Comparison of ENCODE assay signal across 13 cellular contexts in the genomic region with DNA sequence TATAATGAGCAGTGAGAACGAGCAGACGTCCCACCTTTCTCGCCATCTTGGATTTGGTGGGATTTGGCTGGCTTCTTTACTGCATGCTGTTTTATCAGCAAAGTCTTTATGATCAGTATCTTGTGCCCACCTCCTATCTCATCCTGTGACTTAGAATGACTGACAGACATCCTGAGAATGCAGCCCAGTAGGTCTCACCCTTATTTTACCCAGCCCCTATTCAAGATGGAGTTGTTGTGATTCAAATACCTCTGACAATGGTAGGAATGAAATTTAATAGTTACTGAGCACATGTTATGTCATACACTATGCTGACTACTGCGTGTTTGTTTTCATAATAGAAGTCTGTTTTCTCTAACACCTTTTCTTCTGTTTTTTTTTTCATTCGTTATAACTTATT. TPM values are rescaled to one million over a fixed set of nuclear protein-coding genes. Genes with fewer than 3 reads are reported as not detected.
DNase-seq lines count a peak whose midpoint lies in the region; ATAC-seq, FAIRE-seq and TF ChIP-seq lines count a peak whose summit lies in the region.
"Had no signal": no experiment of that assay in that cellular context is flagged by ENCODE, and none has a peak within 500 bp of the region (broad histone marks: within the 10 kb centered on the region; RNA-seq: fewer than 3 reads in every experiment).

No MANE protein-coding gene starts in this region.

- 0 out of 2 replicates have a peak, but pooled peaks cover 6% of the 10 kb centered on the region for H4K20me1 ChIP-seq in SU-DHL-6 (ENCODE audit: low read depth, low read length)

- no peak overlapping the region for H3K18ac ChIP-seq in mesendoderm (ENCODE audit: low read length)

- H3K9me3 Mint-ChIP-seq in Caco-2 (ENCODE audit: unreplicated experiment), result no peaks in the 10 kb centered on the region
- H3K9me3 Mint-ChIP-seq: activated CD4-positive, alpha-beta memory T cell treated with anti-CD3 and anti-CD28 coated beads for 36 hours; activated naive CD4-positive, alpha-beta T cell treated with anti-CD3 and anti-CD28 coated beads for 36 hours had no signal

- CTCF ChIA-PET in A549 (lab: Yijun Ruan, JAX), result no interaction called here
- CTCF ChIA-PET in Caco-2 (lab: Charles Lee), result no interaction called here

- H3K79me2 ChIP-seq in SU-DHL-6 (ENCODE audit: insufficient read depth, low read length), result peaks cover 25% of the 10 kb centered on the region; the same call in 1 of the 2 replicates
- peaks cover 10% of the 10 kb centered on the region for H3K79me2 ChIP-seq in mesendoderm (ENCODE audit: control insufficient read depth, insufficient read depth, low read length)

- TF ChIP-seq CTCF in A549 (IDR thresholded peaks at IDR 0.05) (no peak), Caco-2 (IDR thresholded peaks at IDR 0.05; ENCODE audit: insufficient read depth in 1 of 2, low read depth in 1 of 2, low read length in 1 of 2, severe bottlenecking in 1 of 2, unreplicated experiment in 1 of 2) (no peak), SU-DHL-6 (IDR thresholded peaks at IDR 0.05; ENCODE audit: insufficient read depth, low read length, poor library complexity, severe bottlenecking) (no peak), prostate gland (IDR thresholded peaks at IDR 0.05) (no peak)

- H3K27ac Mint-ChIP-seq in Caco-2 (ENCODE audit: unreplicated experiment), result no peak overlapping the region
- H3K27ac Mint-ChIP-seq: activated CD4-positive, alpha-beta memory T cell treated with anti-CD3 and anti-CD28 coated beads for 36 hours; activated naive CD4-positive, alpha-beta T cell treated with anti-CD3 and anti-CD28 coated beads for 36 hours had no signal

- H3K4me2 ChIP-seq in A549 (peak overlapping the region; percentile 81; the same call in 2 of the 3 replicates), SU-DHL-6 (ENCODE audit: low read depth, low read length, poor library complexity, severe bottlenecking) (peak overlapping the region; percentile 87), mesendoderm (ENCODE audit: low read length) (peak overlapping the region; percentile 1)

- H3K36me3 ChIP-seq in Caco-2 (ENCODE audit: control insufficient read depth, insufficient read depth, low read length), result no peaks in the 10 kb centered on the region
- H3K36me3 ChIP-seq in SU-DHL-6 (ENCODE audit: low read length), result no peaks in the 10 kb centered on the region; the same call in 1 of the 2 replicates
- H3K36me3 ChIP-seq in mesendoderm (ENCODE audit: control insufficient read depth, insufficient read depth, low read length), result no peaks in the 10 kb centered on the region
- no peaks in the 10 kb centered on the region for H3K36me3 ChIP-seq in prostate gland

- no peaks in the 10 kb centered on the region for H3K79me1 ChIP-seq in mesendoderm (ENCODE audit: low read length)

- DNase-seq in A549 (ENCODE audit: low read depth in 1 of 2, low spot score in 1 of 2) (no peak), Caco-2 (no peak), mesendoderm (peak; percentile 75), SKM-1 treated with dmso at 0.1 percent for 144 hours (lab: John Stamatoyannopoulos, UW; ENCODE audit: unreplicated experiment) (no peak), prostate gland (ENCODE audit: low spot score) (no peak), NCI-H526 (lab: John Stamatoyannopoulos, UW) (no peak), SHP77 (lab: John Stamatoyannopoulos, UW) (no peak)
- DNase-seq: activated CD4-positive, alpha-beta memory T cell treated with anti-CD3 and anti-CD28 coated beads for 36 hours; activated naive CD4-positive, alpha-beta T cell treated with anti-CD3 and anti-CD28 coated beads for 36 hours; NCI-H524 treated with DMSO at 0.1 percent for 48 hours; stimulated activated CD4-positive, alpha-beta T cell treated with anti-CD3 and anti-CD28 coated beads, Interleukin-2, amount 100 ng/mL, for 48 hours had no signal

- 97% methylated on average over 5 of the region's 5 CpGs for WGBS in A549 (ENCODE audit: missing lambda C conversion rate)
- no CpG with 5 or more reads among the region's 5 CpGs for WGBS in mesendoderm (ENCODE audit: extremely low coverage, insufficient coverage, low lambda C conversion rate)
- WGBS in prostate gland, result 82% methylated on average over 5 of the region's 5 CpGs

- no peak overlapping the region for H2BK15ac ChIP-seq in mesendoderm (replicated peaks; ENCODE audit: low read depth)

- intact Hi-C loops in Caco-2 (cut with micrococcal nuclease; ENCODE audit: unreplicated experiment) (loop anchor here (10.0 kb wide), 2 partner anchors 431 to 1381 kb away; a partner anchor contains a TSS), prostate gland (cut with DNase I) (no loop called here)

- no peaks in the 10 kb centered on the region for H3K9me3 ChIP-seq in A549
- no peaks in the 10 kb centered on the region for H3K9me3 ChIP-seq in Caco-2
- H3K9me3 ChIP-seq in SU-DHL-6 (ENCODE audit: insufficient read depth, low read length), result no peaks in the 10 kb centered on the region
- no peaks in the 10 kb centered on the region for H3K9me3 ChIP-seq in prostate gland

- no peak for TF ChIP-seq RAD21 in A549 (conservative IDR thresholded peaks at IDR 0.05 in 1 of 2, IDR thresholded peaks at IDR 0.05 in 1 of 2)

- no peaks in the 10 kb centered on the region for H3K36me3 Mint-ChIP-seq in Caco-2 (ENCODE audit: insufficient read depth, unreplicated experiment)

- H3K4me3 ChIP-seq in A549 (no peak overlapping the region), Caco-2 (ENCODE audit: low read depth, low read length) (no peak overlapping the region), SU-DHL-6 (ENCODE audit: insufficient read depth, low read length, poor library complexity, severe bottlenecking) (no peak overlapping the region), mesendoderm (ENCODE audit: low read length) (no peak overlapping the region), prostate gland (no peak overlapping the region)

- H3K27me3 Mint-ChIP-seq in Caco-2 (ENCODE audit: insufficient read depth, unreplicated experiment), result no peaks in the 10 kb centered on the region
- H3K27me3 Mint-ChIP-seq: activated CD4-positive, alpha-beta memory T cell treated with anti-CD3 and anti-CD28 coated beads for 36 hours had no signal

- peaks cover 17% of the 10 kb centered on the region for H3K4me1 Mint-ChIP-seq in Caco-2 (ENCODE audit: low read depth, unreplicated experiment)

- H2AK5ac ChIP-seq in mesendoderm (ENCODE audit: low read length), result no peak overlapping the region

- H2BK120ac ChIP-seq in mesendoderm (ENCODE audit: low read depth, low read length), result no peak overlapping the region

- H3K4me1 ChIP-seq in A549, result peaks cover 28% of the 10 kb centered on the region
- H3K4me1 ChIP-seq in Caco-2, result peaks cover 30% of the 10 kb centered on the region
- H3K4me1 ChIP-seq in mesendoderm (ENCODE audit: control insufficient read depth, low read depth, low read length), result peaks cover 1% of the 10 kb centered on the region
- H3K4me1 ChIP-seq in prostate gland (replicated peaks), result no peaks in the 10 kb centered on the region

- no peaks in the 10 kb centered on the region for H3K9me2 ChIP-seq in SU-DHL-6 (replicated peaks; ENCODE audit: insufficient read depth, low read length)

- no peak overlapping the region for H4K5ac ChIP-seq in mesendoderm (ENCODE audit: low read length)

- H2AFZ ChIP-seq in SU-DHL-6 (ENCODE audit: low read depth, low read length, severe bottlenecking), result no peak overlapping the region

- no peak for TF ChIP-seq POLR2A in A549 (IDR thresholded peaks at IDR 0.05; ENCODE audit: low read length)
- no peak for TF ChIP-seq POLR2A in prostate gland (IDR thresholded peaks at IDR 0.05)

- H3K27me3 ChIP-seq in Caco-2 (replicated peaks; ENCODE audit: control insufficient read depth, insufficient read depth, low read length), result no peaks in the 10 kb centered on the region
- no peaks in the 10 kb centered on the region for H3K27me3 ChIP-seq in SU-DHL-6 (ENCODE audit: low read length)
- H3K27me3 ChIP-seq in mesendoderm (ENCODE audit: insufficient read depth, low read length, poor library complexity), result no peaks in the 10 kb centered on the region
- H3K27me3 ChIP-seq in prostate gland (replicated peaks; ENCODE audit: insufficient read depth), result no peaks in the 10 kb centered on the region

- H3K56ac ChIP-seq in mesendoderm (ENCODE audit: low read length), result no peak overlapping the region

- H2BK5ac ChIP-seq in mesendoderm (ENCODE audit: low read length), result no peak overlapping the region

- no peak for ATAC-seq in A549

- H4K8ac ChIP-seq in mesendoderm (ENCODE audit: low read depth, low read length), result no peak overlapping the region

- H3K23ac ChIP-seq in mesendoderm (ENCODE audit: low read length), result no peak overlapping the region

- H3K27ac ChIP-seq in A549, result no peak overlapping the region
- no peak overlapping the region for H3K27ac ChIP-seq in SU-DHL-6 (ENCODE audit: low read depth, low read length)
- no peak overlapping the region for H3K27ac ChIP-seq in mesendoderm (ENCODE audit: low read depth, low read length)
- no peak overlapping the region for H3K27ac ChIP-seq in prostate gland

- H3K4me3 Mint-ChIP-seq in Caco-2 (ENCODE audit: unreplicated experiment), result peak overlapping the region; percentile 86

- no peak overlapping the region for H3K4ac ChIP-seq in mesendoderm (ENCODE audit: low read depth, low read length)

- H3F3A ChIP-seq in SU-DHL-6 (ENCODE audit: insufficient read depth), result no peaks in the 10 kb centered on the region

- no peak for TF ChIP-seq EP300 in A549 (IDR thresholded peaks at IDR 0.05)

- POLR2A ChIA-PET in A549 (lab: Yijun Ruan, JAX) (no interaction called here), Caco-2 (lab: Charles Lee) (no interaction called here)

- FAIRE-seq in A549 (lab: Jason Lieb, UNC), result no peak
- FAIRE-seq: endometrium had no signal

- H3K9ac ChIP-seq in SU-DHL-6 (ENCODE audit: low read length) (no peak overlapping the region), mesendoderm (ENCODE audit: low read length) (no peak overlapping the region)

- BruUV-seq in Caco-2 (replicated peaks; lab: Mats Ljungman, UMichigan), result no TSS peak

TF ChIP-seq in A549, 52 proteins besides CTCF, POLR2A, EP300 and RAD21 (continues in another document):
- TF ChIP-seq RFX5 (IDR thresholded peaks at IDR 0.05), result no peak

RNA-seq across cellular contexts. Expression of a gene that starts 1.9 kb away (rescaled TPM):
- polyA plus RNA-seq in A549 (2011; rRNA removed) (32.7 and 34.9 TPM in 2 replicates), A549 (2017; fragmentation: RNase III; extraction: RNeasy Plus Mini Kit Qiagen cat#74134 plus additional on column Dnase treatment) (10.8 to 12.0 TPM (median 11.5 TPM) in 3 replicates)
- polyA plus RNA-seq in A549 (2012; cell fraction: cytosol; rRNA removed), result 2.1 and 2.8 TPM in 2 replicates
- 1.8 and 2.9 TPM in 2 replicates for polyA plus RNA-seq in A549 (2012; cell fraction: nucleus; rRNA removed)
- 50.1 and 62.0 TPM in 2 replicates for polyA minus RNA-seq in A549 (2011; rRNA and poly(A)+ RNA removed)
- total RNA-seq in Caco-2 (2022) (31.8 and 31.9 TPM in 2 replicates), prostate gland (10 to 100 TPM; 15.1 to 23.6 TPM)
- polyA plus RNA-seq in mesendoderm (2013, experiment 1 of 2), result 27.4 TPM
- 26.9 TPM for polyA plus RNA-seq in mesendoderm (2013, experiment 2 of 2)

RNA-seq across cellular contexts. Expression of a gene that starts 2.1 kb away (rescaled TPM):
- 12.4 and 23.1 TPM in 2 replicates for polyA plus RNA-seq in A549 (2011; rRNA removed)
- polyA plus RNA-seq in A549 (2012; cell fraction: cytosol; rRNA removed), result 6.8 and 8.1 TPM in 2 replicates
- 3.8 and 4.9 TPM in 2 replicates for polyA plus RNA-seq in A549 (2012; cell fraction: nucleus; rRNA removed)
- polyA plus RNA-seq in A549 (2017; fragmentation: RNase III; extraction: RNeasy Plus Mini Kit Qiagen cat#74134 plus additional on column Dnase treatment), result 6.7 to 7.9 TPM (median 6.8 TPM) in 3 replicates
- 6.1 and 7.7 TPM in 2 replicates for polyA minus RNA-seq in A549 (2011; rRNA and poly(A)+ RNA removed)
- total RNA-seq in Caco-2 (2022), result 14.0 and 16.2 TPM in 2 replicates
- 5.9 TPM for polyA plus RNA-seq in mesendoderm (2013, experiment 1 of 2)
- polyA plus RNA-seq in mesendoderm (2013, experiment 2 of 2), result 7.0 TPM
- 10 to 100 TPM in 1 of 2 donors, 1 to 10 TPM in 1; 8.1 to 26.5 TPM for total RNA-seq in prostate gland

Comparison
In these comparisons a context has a peak if more than half of its experiments do, and no peak if none do; other contexts are left out.
1. H3K4me2 ChIP-seq: peak in every context shown above with its lines; median percentile 87 in SU-DHL-6; 81 in A549; 1 in mesendoderm.